In the genomic region with DNA sequence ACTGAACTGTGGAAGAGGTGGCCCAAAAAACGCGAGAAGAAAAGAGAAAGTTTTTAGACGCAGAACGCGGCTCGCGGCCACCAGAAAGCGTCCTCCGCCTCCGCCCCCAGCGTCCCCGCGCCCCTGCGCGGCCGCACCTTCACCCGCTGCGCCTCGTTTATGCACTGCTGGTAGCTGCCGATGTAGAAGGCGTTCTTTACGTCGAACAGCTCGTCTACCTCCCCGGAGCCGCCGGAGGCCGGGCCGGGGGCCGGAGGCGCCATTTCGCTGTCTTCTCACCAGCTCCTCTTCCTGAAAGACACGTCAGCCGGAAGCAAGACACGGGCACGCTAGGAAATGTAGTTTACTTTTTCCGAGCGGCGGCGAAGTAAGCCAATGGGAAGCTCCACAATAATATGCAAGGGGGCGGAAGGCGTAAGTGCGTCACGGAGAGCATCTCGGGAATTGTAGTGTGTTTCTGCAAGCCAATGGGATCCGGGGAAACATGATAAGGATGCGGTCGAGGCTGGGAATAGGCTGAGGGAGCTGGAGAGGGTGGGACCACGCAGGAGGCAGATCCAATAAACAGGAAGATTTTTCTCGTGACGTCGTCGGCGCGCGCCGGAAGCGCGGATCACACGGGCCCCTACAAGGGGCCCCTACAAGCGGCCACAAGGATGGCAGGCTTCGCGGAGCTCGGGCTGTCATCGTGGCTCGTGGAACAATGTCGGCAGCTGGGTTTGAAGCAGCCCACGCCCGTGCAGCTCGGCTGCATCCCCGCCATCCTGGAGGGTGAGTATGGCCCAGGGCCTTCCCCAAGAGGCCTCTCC, we compare ENCODE assay signal across 1 cellular context.
TF ChIP-seq lines count a peak whose summit lies in the region.

Gene COPE (minus strand): TSS at position 302 of the 809 bp plus-strand sequence. CDS start 39 bp downstream, at position 263.
Gene DDX49 (plus strand): TSS at position 630 of the 809 bp plus-strand sequence. CDS start 27 bp downstream, at position 657.

TF ChIP-seq in HepG2, 621 proteins besides CTCF, POLR2A, EP300 and RAD21 (continued from another document):
- TF ChIP-seq ZNF281 (CRISPR knock-in tag; IDR thresholded peaks at IDR 0.05; ENCODE audit: borderline replicate concordance) (no peak), GLI4 (CRISPR knock-in tag; IDR thresholded peaks at IDR 0.05; ENCODE audit: borderline replicate concordance) (0 out of 2 replicates have a peak, but pooled peaks have one; percentile 8), ZNF570 (CRISPR knock-in tag; IDR thresholded peaks at IDR 0.05; ENCODE audit: borderline replicate concordance) (no peak), MTF1 (CRISPR knock-in tag; IDR thresholded peaks at IDR 0.05) (no peak; the same call in 1 of the 2 replicates), ZBTB34 (CRISPR knock-in tag; IDR thresholded peaks at IDR 0.05) (no peak)
